Comparison of ENCODE assay signal across 1 cellular context in genomic region chr3:156816794-156817741, GRCh38.
TF ChIP-seq lines count a peak whose summit lies in the region.

No MANE protein-coding gene starts in this region.

TF ChIP-seq in K562, 482 proteins besides CTCF, POLR2A, EP300 and RAD21 (continued from another document and continues in another):
- TF ChIP-seq HMBOX1 (IDR thresholded peaks at IDR 0.05) (no peak), ZNF518B (CRISPR knock-in tag; IDR thresholded peaks at IDR 0.05) (no peak), L3MBTL2 (IDR thresholded peaks at IDR 0.05) (peak; percentile 96), GTF2A2 (tag; IDR thresholded peaks at IDR 0.05) (no peak), SMAD4 (CRISPR knock-in tag; conservative IDR thresholded peaks at IDR 0.05) (peak; percentile 84), GABPB1 (CRISPR knock-in tag; IDR thresholded peaks at IDR 0.05) (no peak), ARID1B (IDR thresholded peaks at IDR 0.05) (no peak), EZH2 (IDR thresholded peaks at IDR 0.05; ENCODE audit: borderline replicate concordance, low read depth, low read length) (no peak), NUFIP1 (IDR thresholded peaks at IDR 0.05; ENCODE audit: partially characterized antibody) (no peak), NR2C1 (IDR thresholded peaks at IDR 0.05) (no peak), NR2C1 (tag; IDR thresholded peaks at IDR 0.05) (0 out of 2 replicates have a peak, but pooled peaks have one; percentile 11), C11orf30 (IDR thresholded peaks at IDR 0.05; ENCODE audit: low read depth) (no peak), ZNF133 (CRISPR knock-in tag; IDR thresholded peaks at IDR 0.05) (no peak), TEAD1 (CRISPR knock-in tag; IDR thresholded peaks at IDR 0.05) (0 out of 4 replicates have a peak, but pooled peaks of 1 of the 2 experiments have one; percentile 21), ZBTB33 (CRISPR knock-in tag; IDR thresholded peaks at IDR 0.05) (peak; percentile 72), SREBF1 (IDR thresholded peaks at IDR 0.05; ENCODE audit: borderline replicate concordance, low read depth, low read length) (no peak), ZBTB2 (IDR thresholded peaks at IDR 0.05) (no peak), PHF8 (IDR thresholded peaks at IDR 0.05; ENCODE audit: borderline replicate concordance, low read length) (no peak; the same call in 1 of the 2 replicates), RB1 (IDR thresholded peaks at IDR 0.05; ENCODE audit: low read depth) (peak; percentile 68; the same call in 1 of the 2 replicates), NR2C2 (CRISPR knock-in tag; IDR thresholded peaks at IDR 0.05) (no peak), NR2C2 (tag; IDR thresholded peaks at IDR 0.05) (peak; percentile 60), PHTF2 (CRISPR knock-in tag; IDR thresholded peaks at IDR 0.05) (no peak), KLF13 (tag; IDR thresholded peaks at IDR 0.05; ENCODE audit: borderline replicate concordance, low read depth) (peak; percentile 49; the same call in 1 of the 2 replicates), ZNF76 (CRISPR knock-in tag; IDR thresholded peaks at IDR 0.05; ENCODE audit: borderline replicate concordance) (no peak), CREM (IDR thresholded peaks at IDR 0.05; ENCODE audit: low read depth) (peak; percentile 76), ATF1 (CRISPR knock-in tag; IDR thresholded peaks at IDR 0.05) (no peak), ATF1 (tag; IDR thresholded peaks at IDR 0.05) (peak; percentile 52), CCNT2 (IDR thresholded peaks at IDR 0.05; ENCODE audit: borderline replicate concordance, extremely low read depth, insufficient read length, low read depth, low read length) (peak; percentile 83), SOX6 (IDR thresholded peaks at IDR 0.05) (peak; percentile 37; the same call in 1 of the 2 replicates), MAFK (IDR thresholded peaks at IDR 0.05; ENCODE audit: low read length) (no peak), NFE2L1 (tag; IDR thresholded peaks at IDR 0.05; ENCODE audit: borderline replicate concordance, low read depth) (no peak), CREB3L1 (IDR thresholded peaks at IDR 0.05; ENCODE audit: borderline replicate concordance, low read depth) (peak; percentile 30; the same call in 1 of the 2 replicates)
- TF ChIP-seq, protein P1, sequence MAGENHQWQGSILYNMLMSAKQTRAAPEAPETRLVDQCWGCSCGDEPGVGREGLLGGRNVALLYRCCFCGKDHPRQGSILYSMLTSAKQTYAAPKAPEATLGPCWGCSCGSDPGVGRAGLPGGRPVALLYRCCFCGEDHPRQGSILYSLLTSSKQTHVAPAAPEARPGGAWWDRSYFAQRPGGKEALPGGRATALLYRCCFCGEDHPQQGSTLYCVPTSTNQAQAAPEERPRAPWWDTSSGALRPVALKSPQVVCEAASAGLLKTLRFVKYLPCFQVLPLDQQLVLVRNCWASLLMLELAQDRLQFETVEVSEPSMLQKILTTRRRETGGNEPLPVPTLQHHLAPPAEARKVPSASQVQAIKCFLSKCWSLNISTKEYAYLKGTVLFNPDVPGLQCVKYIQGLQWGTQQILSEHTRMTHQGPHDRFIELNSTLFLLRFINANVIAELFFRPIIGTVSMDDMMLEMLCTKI (IDR thresholded peaks at IDR 0.05; ENCODE audit: partially characterized antibody) = no peak
- TF ChIP-seq, protein P2, sequence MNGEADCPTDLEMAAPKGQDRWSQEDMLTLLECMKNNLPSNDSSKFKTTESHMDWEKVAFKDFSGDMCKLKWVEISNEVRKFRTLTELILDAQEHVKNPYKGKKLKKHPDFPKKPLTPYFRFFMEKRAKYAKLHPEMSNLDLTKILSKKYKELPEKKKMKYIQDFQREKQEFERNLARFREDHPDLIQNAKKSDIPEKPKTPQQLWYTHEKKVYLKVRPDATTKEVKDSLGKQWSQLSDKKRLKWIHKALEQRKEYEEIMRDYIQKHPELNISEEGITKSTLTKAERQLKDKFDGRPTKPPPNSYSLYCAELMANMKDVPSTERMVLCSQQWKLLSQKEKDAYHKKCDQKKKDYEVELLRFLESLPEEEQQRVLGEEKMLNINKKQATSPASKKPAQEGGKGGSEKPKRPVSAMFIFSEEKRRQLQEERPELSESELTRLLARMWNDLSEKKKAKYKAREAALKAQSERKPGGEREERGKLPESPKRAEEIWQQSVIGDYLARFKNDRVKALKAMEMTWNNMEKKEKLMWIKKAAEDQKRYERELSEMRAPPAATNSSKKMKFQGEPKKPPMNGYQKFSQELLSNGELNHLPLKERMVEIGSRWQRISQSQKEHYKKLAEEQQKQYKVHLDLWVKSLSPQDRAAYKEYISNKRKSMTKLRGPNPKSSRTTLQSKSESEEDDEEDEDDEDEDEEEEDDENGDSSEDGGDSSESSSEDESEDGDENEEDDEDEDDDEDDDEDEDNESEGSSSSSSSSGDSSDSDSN (IDR thresholded peaks at IDR 0.05; ENCODE audit: borderline replicate concordance in 1 of 2, low read depth in 2 of 2, low read length in 2 of 2) = 0 out of 4 replicates have a peak, but pooled peaks of 1 of the 2 experiments have one; percentile 33
- TF ChIP-seq, protein P3, sequence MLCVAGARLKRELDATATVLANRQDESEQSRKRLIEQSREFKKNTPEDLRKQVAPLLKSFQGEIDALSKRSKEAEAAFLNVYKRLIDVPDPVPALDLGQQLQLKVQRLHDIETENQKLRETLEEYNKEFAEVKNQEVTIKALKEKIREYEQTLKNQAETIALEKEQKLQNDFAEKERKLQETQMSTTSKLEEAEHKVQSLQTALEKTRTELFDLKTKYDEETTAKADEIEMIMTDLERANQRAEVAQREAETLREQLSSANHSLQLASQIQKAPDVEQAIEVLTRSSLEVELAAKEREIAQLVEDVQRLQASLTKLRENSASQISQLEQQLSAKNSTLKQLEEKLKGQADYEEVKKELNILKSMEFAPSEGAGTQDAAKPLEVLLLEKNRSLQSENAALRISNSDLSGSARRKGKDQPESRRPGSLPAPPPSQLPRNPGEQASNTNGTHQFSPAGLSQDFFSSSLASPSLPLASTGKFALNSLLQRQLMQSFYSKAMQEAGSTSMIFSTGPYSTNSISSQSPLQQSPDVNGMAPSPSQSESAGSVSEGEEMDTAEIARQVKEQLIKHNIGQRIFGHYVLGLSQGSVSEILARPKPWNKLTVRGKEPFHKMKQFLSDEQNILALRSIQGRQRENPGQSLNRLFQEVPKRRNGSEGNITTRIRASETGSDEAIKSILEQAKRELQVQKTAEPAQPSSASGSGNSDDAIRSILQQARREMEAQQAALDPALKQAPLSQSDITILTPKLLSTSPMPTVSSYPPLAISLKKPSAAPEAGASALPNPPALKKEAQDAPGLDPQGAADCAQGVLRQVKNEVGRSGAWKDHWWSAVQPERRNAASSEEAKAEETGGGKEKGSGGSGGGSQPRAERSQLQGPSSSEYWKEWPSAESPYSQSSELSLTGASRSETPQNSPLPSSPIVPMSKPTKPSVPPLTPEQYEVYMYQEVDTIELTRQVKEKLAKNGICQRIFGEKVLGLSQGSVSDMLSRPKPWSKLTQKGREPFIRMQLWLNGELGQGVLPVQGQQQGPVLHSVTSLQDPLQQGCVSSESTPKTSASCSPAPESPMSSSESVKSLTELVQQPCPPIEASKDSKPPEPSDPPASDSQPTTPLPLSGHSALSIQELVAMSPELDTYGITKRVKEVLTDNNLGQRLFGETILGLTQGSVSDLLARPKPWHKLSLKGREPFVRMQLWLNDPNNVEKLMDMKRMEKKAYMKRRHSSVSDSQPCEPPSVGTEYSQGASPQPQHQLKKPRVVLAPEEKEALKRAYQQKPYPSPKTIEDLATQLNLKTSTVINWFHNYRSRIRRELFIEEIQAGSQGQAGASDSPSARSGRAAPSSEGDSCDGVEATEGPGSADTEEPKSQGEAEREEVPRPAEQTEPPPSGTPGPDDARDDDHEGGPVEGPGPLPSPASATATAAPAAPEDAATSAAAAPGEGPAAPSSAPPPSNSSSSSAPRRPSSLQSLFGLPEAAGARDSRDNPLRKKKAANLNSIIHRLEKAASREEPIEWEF (CRISPR knock-in tag; IDR thresholded peaks at IDR 0.05) = 0 out of 2 replicates have a peak, but pooled peaks have one; percentile 36
- TF ChIP-seq, protein P4, sequence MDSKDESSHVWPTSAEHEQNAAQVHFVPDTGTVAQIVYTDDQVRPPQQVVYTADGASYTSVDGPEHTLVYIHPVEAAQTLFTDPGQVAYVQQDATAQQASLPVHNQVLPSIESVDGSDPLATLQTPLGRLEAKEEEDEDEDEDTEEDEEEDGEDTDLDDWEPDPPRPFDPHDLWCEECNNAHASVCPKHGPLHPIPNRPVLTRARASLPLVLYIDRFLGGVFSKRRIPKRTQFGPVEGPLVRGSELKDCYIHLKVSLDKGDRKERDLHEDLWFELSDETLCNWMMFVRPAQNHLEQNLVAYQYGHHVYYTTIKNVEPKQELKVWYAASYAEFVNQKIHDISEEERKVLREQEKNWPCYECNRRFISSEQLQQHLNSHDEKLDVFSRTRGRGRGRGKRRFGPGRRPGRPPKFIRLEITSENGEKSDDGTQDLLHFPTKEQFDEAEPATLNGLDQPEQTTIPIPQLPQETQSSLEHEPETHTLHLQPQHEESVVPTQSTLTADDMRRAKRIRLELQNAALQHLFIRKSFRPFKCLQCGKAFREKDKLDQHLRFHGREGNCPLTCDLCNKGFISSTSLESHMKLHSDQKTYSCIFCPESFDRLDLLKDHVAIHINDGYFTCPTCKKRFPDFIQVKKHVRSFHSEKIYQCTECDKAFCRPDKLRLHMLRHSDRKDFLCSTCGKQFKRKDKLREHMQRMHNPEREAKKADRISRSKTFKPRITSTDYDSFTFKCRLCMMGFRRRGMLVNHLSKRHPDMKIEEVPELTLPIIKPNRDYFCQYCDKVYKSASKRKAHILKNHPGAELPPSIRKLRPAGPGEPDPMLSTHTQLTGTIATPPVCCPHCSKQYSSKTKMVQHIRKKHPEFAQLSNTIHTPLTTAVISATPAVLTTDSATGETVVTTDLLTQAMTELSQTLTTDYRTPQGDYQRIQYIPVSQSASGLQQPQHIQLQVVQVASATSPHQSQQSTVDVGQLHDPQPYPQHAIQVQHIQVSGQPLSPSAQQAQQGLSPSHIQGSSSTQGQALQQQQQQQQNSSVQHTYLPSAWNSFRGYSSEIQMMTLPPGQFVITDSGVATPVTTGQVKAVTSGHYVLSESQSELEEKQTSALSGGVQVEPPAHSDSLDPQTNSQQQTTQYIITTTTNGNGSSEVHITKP (IDR thresholded peaks at IDR 0.05; ENCODE audit: partially characterized antibody) = no peak
